ENCODE assay signal across 1 cellular context in the genomic region with DNA sequence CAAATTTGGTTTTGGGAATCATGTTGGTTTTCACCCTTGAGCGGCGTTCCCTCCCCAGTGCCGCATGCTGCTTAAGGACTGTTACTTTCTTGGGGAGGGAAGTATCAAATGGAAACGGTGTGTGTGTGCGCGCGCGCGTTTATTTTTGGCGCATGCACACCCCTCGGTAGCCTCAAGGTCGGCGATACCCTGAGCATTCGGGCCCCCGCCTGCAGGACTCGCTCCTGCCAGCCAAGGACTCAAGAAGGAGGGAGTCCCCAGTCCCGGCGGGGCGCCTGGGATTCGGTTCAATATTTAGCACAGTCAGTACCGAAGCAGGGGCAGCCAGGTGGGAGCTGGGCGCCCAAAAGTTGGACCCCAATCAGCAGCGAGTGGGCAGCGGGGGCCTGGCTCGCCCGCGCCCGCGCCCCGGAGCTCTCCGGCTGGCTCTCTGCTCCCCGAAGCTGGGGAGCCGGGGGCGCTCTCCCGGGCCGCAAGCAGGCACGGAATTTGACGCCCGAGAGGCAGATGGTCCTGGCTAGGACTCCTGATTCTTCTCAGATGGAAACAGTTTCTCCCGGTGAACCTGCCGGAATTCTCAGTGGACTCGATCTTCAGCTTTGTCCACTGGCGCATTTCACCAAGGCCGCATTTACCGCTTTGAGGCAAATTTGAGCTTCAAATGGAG.
TF ChIP-seq lines count a peak whose summit lies in the region.

No MANE protein-coding gene starts in this region.

TF ChIP-seq in liver, 16 proteins besides CTCF, POLR2A, EP300 and RAD21 (continued from another document):
- no peak for TF ChIP-seq RXRA (IDR thresholded peaks at IDR 0.05)
